ENCODE assay signal across 16 cellular contexts in genomic region chr13:111181977-111182376, GRCh38.
"Had no signal": no experiment of that assay in that cellular context is flagged by ENCODE, and none has a peak within 500 bp of the region (broad histone marks: within the 10 kb centered on the region; RNA-seq: fewer than 3 reads in every experiment).

No MANE protein-coding gene starts in this region.

- H3K27ac ChIP-seq: brain microvascular endothelial cell, foreskin keratinocyte, ovary, stomach, thoracic aorta had no signal

- H3K4me3 Mint-ChIP-seq: activated CD4-positive, alpha-beta memory T cell treated with anti-CD3 and anti-CD28 coated beads, Interleukin-2, amount 10 ng/mL, durations not matched to agents 7 days and 5 days; activated naive CD8-positive, alpha-beta T cell treated with anti-CD3 and anti-CD28 coated beads, Interleukin-2, amount 10 ng/mL, durations not matched to agents 7 days and 5 days; activated T-cell treated with anti-CD3 and anti-CD28 coated beads, Interleukin-2, amount 50 U/mL, for 72 hours; dendritic cell treated with granulocyte-macrophage colony-stimulating factor and Interleukin-4, amounts not matched to agents 40 ng/mL and 50 ng/mL, for 4 days; effector memory CD8-positive, alpha-beta T cell; neural crest cell had no signal

- H3K4me3 ChIP-seq: ovary, spleen, stomach, thoracic aorta had no signal

- H3K27me3 ChIP-seq: brain microvascular endothelial cell, foreskin keratinocyte, ovary, spleen, stomach had no signal

- ATAC-seq: activated T-cell treated with anti-CD3 and anti-CD28 coated beads, Interleukin-2, amount 50 U/mL, for 72 hours; effector memory CD8-positive, alpha-beta T cell; foreskin keratinocyte; sciatic nerve had no signal

- H3K9me3 ChIP-seq: ovary, spleen, stomach, thoracic aorta had no signal

- H3K36me3 ChIP-seq: brain microvascular endothelial cell, ovary, thoracic aorta had no signal

- H3K4me1 ChIP-seq: foreskin keratinocyte had no signal

- H3K27ac Mint-ChIP-seq: activated CD4-positive, alpha-beta memory T cell treated with anti-CD3 and anti-CD28 coated beads, Interleukin-2, amount 10 ng/mL, durations not matched to agents 7 days and 5 days; activated naive CD8-positive, alpha-beta T cell treated with anti-CD3 and anti-CD28 coated beads, Interleukin-2, amount 10 ng/mL, durations not matched to agents 7 days and 5 days; activated T-cell treated with anti-CD3 and anti-CD28 coated beads, Interleukin-2, amount 50 U/mL, for 72 hours; dendritic cell treated with granulocyte-macrophage colony-stimulating factor and Interleukin-4, amounts not matched to agents 40 ng/mL and 50 ng/mL, for 4 days had no signal

- H3K9me3 Mint-ChIP-seq: activated CD4-positive, alpha-beta memory T cell treated with anti-CD3 and anti-CD28 coated beads, Interleukin-2, amount 10 ng/mL, durations not matched to agents 7 days and 5 days; activated T-cell treated with anti-CD3 and anti-CD28 coated beads, Interleukin-2, amount 50 U/mL, for 72 hours; dendritic cell treated with granulocyte-macrophage colony-stimulating factor and Interleukin-4, amounts not matched to agents 40 ng/mL and 50 ng/mL, for 4 days; effector memory CD8-positive, alpha-beta T cell; immature natural killer cell; neural crest cell had no signal

- DNase-seq: activated CD4-positive, alpha-beta memory T cell treated with anti-CD3 and anti-CD28 coated beads, Interleukin-2, amount 10 ng/mL, durations not matched to agents 7 days and 5 days; activated gamma-delta T cell treated with Interleukin-2 at 50 U/mL for 16 hours; activated naive CD8-positive, alpha-beta T cell treated with anti-CD3 and anti-CD28 coated beads, Interleukin-2, amount 10 ng/mL, durations not matched to agents 7 days and 5 days; activated T-cell treated with anti-CD3 and anti-CD28 coated beads, Interleukin-2, amount 50 U/mL, for 72 hours; anterior cingulate cortex; brain microvascular endothelial cell; effector memory CD8-positive, alpha-beta T cell; foreskin keratinocyte; immature natural killer cell; ovary; spleen; stomach had no signal

- H3K27me3 Mint-ChIP-seq: activated CD4-positive, alpha-beta memory T cell treated with anti-CD3 and anti-CD28 coated beads, Interleukin-2, amount 10 ng/mL, durations not matched to agents 7 days and 5 days; activated naive CD8-positive, alpha-beta T cell treated with anti-CD3 and anti-CD28 coated beads, Interleukin-2, amount 10 ng/mL, durations not matched to agents 7 days and 5 days; dendritic cell treated with granulocyte-macrophage colony-stimulating factor and Interleukin-4, amounts not matched to agents 40 ng/mL and 50 ng/mL, for 4 days; effector memory CD8-positive, alpha-beta T cell had no signal
